ENCODE assay signal across 9 cellular contexts in the genomic region with DNA sequence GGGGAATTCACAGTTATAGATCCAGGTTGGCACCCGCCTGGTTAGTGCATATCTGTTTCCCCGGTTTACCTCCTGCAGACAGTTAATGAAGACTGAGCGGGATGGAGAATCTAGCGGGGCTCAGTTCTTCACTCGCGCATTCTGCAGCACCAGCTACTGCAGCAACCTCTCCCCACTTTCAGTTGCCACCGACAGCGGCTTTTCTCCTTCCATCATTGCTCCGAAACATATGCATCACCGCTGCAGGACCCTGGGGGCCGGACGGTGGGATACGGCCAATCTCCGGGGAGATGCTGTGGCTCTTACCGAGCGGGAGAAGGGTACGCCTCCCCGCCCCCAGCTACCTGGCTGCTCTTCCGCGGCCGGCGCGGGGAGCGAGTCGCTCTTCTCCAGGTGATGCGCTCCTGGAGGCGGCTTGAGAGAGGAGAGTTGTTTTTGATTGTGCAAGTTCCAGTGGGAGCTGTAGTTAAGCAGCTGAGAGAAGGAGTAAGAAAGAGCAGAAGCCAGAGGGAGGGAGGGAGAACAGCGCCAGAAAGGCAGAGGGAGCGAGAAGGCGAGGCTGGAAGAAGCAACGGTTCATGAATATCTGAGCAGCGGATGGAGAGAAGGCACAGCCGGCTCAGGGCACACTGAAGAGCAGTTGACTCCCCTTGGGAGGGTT. TPM values are rescaled to one million over a fixed set of nuclear protein-coding genes. Genes with fewer than 3 reads are reported as not detected.
DNase-seq lines count a peak whose midpoint lies in the region; ATAC-seq and TF ChIP-seq lines count a peak whose summit lies in the region.
"Had no signal": no experiment of that assay in that cellular context is flagged by ENCODE, and none has a peak within 500 bp of the region (broad histone marks: within the 10 kb centered on the region; RNA-seq: fewer than 3 reads in every experiment).

Gene SGK1, minus strand, starts transcription at position 642 of the 661 bp plus-strand sequence. CDS start 652 bp downstream, outside the sequence.

- CTCF ChIA-PET in Panc1 (lab: Charles Lee): no interaction called here

- POLR2A ChIA-PET in Panc1 (lab: Charles Lee): interaction anchor here (0.7 kb wide), 1 partner anchor 802 kb away, joined by 3 read pairs; no protein-coding TSS in a partner anchor

- intact Hi-C loops in Panc1 (cut with micrococcal nuclease; ENCODE audit: unreplicated experiment): no loop called here

- H3K36me3 ChIP-seq in Panc1 (ENCODE audit: control insufficient read depth, insufficient read depth, low read length) (no peaks in the 10 kb centered on the region), right atrium auricular region (no peaks in the 10 kb centered on the region), parathyroid adenoma (ENCODE audit: control insufficient read depth, insufficient read depth, low read length) (no peaks in the 10 kb centered on the region)

- peaks cover 16% of the 10 kb centered on the region for H3K27me3 ChIP-seq in Panc1 (ENCODE audit: control insufficient read depth, insufficient read depth, low read length)
- no peaks in the 10 kb centered on the region for H3K27me3 ChIP-seq in right atrium auricular region
- H3K27me3 ChIP-seq in parathyroid adenoma (ENCODE audit: control insufficient read depth, insufficient read depth, low read length): no peaks in the 10 kb centered on the region

- TF ChIP-seq CTCF in Panc1 (IDR thresholded peaks at IDR 0.05) (no peak), astrocyte of the cerebellum (IDR thresholded peaks at IDR 0.05; ENCODE audit: low read depth, low read length, missing control alignments) (peak; percentile 20), right atrium auricular region (IDR thresholded peaks at IDR 0.05) (peak in 1 of 2 donors; percentile 26), parathyroid adenoma (IDR thresholded peaks at IDR 0.05) (peak; percentile 36)

- H3K79me2 ChIP-seq in parathyroid adenoma: peaks cover 32% of the 10 kb centered on the region

- H3K4me1 ChIP-seq in Panc1 (ENCODE audit: control insufficient read depth, insufficient read depth, low read length) (0 out of 2 replicates have a peak, but pooled peaks cover 5% of the 10 kb centered on the region), right atrium auricular region (peaks cover 0 to 16% of the 10 kb centered on the region in 2 donors), parathyroid adenoma (peaks cover 10% of the 10 kb centered on the region)

- peak within 1 kb of the TSS; percentile 65 for H2AFZ ChIP-seq in parathyroid adenoma

- DNase-seq in NCI-H2107 treated with DMSO at 0.1 percent for 48 hours (lab: John Stamatoyannopoulos, UW; ENCODE audit: unreplicated experiment) (peak; percentile 57), NCI-H2107 (lab: John Stamatoyannopoulos, UW) (no peak), Panc1 (ENCODE audit: low read depth, low spot score) (no peak), astrocyte of the cerebellum (ENCODE audit: low read depth) (peak; percentile 23), right atrium auricular region (ENCODE audit: low spot score) (no peak), NCI-H2029 treated with DMSO at 0.1 percent for 48 hours (lab: John Stamatoyannopoulos, UW) (no peak), SHP77 (lab: John Stamatoyannopoulos, UW) (no peak)

- BruUV-seq in Panc1 (replicated peaks; lab: Mats Ljungman, UMichigan): no TSS peak

- H3K27ac ChIP-seq in Panc1 (ENCODE audit: low read length) (no peak within 1 kb of the TSS), right atrium auricular region (no peak within 1 kb of the TSS), parathyroid adenoma (peak within 1 kb of the TSS; percentile 91)
- H3K27ac ChIP-seq: epithelial cell of prostate had no signal

- H3K4me3 ChIP-seq in Panc1 (ENCODE audit: low read depth in 2 of 2, low read length in 2 of 2) (peak within 1 kb of the TSS; percentile 44 to 52), astrocyte of the cerebellum (ENCODE audit: low read depth, low read length) (peak within 1 kb of the TSS; percentile 65), right atrium auricular region (peak within 1 kb of the TSS; percentile 32 to 60), parathyroid adenoma (ENCODE audit: low read depth, low read length) (peak within 1 kb of the TSS; percentile 95)

- in situ Hi-C loops in Panc1 (cut with HindIII; ENCODE audit: low pct_unique_long_range_greater_than_20kb, low sequenced_read_pairs) (no loop called here), astrocyte of the cerebellum (cut with HindIII; ENCODE audit: low sequenced_read_pairs) (no loop called here)

- H3K4me2 ChIP-seq in parathyroid adenoma (ENCODE audit: low read length): peak within 1 kb of the TSS; percentile 88

- H3K9me3 ChIP-seq in Panc1 (ENCODE audit: control insufficient read depth, insufficient read depth, low read depth, low read length) (no peaks in the 10 kb centered on the region), right atrium auricular region (no peaks in the 10 kb centered on the region), parathyroid adenoma (ENCODE audit: control insufficient read depth, low read length) (no peaks in the 10 kb centered on the region)

- peak; percentile 80 for ATAC-seq in Panc1

- H3K9ac ChIP-seq in parathyroid adenoma: peak within 1 kb of the TSS; percentile 13

RNA-seq across cellular contexts. Expression of gene SGK1, which starts in this region (rescaled TPM):
- total RNA-seq in Panc1 (2021; ENCODE audit: unreplicated experiment): 7.5 TPM
- polyA plus RNA-seq in Panc1 (2012; ENCODE audit: insufficient read length): 4.2 TPM
- 100 to 1,000 TPM; 151 to 155 TPM for total RNA-seq in right atrium auricular region

Comparison
In these comparisons a context has a peak if more than half of its experiments do, and no peak if none do; other contexts are left out.
1. RNA of gene SGK1 (total RNA-seq): 151 to 155 TPM in right atrium auricular region; 7.5 TPM in Panc1 (single experiment); every median in the first group is over 10 times any median in the second.
2. DNase-seq: peak in NCI-H2107 treated with DMSO at 0.1 percent for 48 hours (single experiment) and astrocyte of the cerebellum (single experiment); none in NCI-H2107 (single experiment), Panc1 (single experiment), right atrium auricular region (single experiment), NCI-H2029 treated with DMSO at 0.1 percent for 48 hours (single experiment) and SHP77 (0 of 2).
3. Peak in every context shown above with its lines, with median percentiles within 50 percentile points of each other: H3K4me3 ChIP-seq.